Comparison of ENCODE assay signal across 2 cellular contexts in the genomic region with DNA sequence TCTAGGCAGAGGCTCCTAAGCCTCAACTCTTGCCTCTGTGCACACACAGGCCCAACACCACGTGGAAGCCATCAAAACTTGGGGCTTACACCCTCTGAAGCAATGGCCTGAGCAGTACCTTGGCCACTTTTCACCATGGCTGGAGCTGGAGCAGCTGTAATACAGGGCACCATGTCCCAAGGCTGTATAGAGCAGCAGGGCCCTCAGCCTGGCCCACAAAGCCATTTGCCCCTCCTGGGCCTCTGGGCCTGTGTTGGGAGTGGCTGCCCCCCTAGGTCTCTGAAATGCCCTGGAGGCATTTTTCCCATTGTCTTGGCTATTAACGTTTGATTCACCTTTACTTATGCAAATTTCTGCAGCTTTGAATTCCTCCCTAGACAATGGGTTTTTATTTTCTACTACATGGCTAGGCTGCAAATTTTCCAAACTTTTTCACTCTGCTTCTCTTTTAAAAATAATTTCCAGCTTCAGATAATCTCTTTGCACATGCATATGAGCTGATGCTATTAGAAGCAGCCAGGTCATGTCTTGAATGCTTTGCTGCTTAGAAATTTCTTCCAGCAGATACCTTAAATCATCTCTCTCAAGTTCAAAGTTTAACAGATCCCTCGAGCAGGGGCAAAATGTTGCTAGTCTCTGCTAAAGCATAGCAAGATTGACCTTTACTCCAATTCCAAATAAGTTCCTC.
TF ChIP-seq lines count a peak whose summit lies in the region.

No MANE protein-coding gene starts in this region.

TF ChIP-seq in HepG2, 621 proteins besides CTCF, POLR2A, EP300 and RAD21:
- no peak for TF ChIP-seq AKAP8 (CRISPR knock-in tag; IDR thresholded peaks at IDR 0.05)
- no peak for TF ChIP-seq HCFC1 (IDR thresholded peaks at IDR 0.05; ENCODE audit: low read depth, low read length)
- TF ChIP-seq, protein P1, sequence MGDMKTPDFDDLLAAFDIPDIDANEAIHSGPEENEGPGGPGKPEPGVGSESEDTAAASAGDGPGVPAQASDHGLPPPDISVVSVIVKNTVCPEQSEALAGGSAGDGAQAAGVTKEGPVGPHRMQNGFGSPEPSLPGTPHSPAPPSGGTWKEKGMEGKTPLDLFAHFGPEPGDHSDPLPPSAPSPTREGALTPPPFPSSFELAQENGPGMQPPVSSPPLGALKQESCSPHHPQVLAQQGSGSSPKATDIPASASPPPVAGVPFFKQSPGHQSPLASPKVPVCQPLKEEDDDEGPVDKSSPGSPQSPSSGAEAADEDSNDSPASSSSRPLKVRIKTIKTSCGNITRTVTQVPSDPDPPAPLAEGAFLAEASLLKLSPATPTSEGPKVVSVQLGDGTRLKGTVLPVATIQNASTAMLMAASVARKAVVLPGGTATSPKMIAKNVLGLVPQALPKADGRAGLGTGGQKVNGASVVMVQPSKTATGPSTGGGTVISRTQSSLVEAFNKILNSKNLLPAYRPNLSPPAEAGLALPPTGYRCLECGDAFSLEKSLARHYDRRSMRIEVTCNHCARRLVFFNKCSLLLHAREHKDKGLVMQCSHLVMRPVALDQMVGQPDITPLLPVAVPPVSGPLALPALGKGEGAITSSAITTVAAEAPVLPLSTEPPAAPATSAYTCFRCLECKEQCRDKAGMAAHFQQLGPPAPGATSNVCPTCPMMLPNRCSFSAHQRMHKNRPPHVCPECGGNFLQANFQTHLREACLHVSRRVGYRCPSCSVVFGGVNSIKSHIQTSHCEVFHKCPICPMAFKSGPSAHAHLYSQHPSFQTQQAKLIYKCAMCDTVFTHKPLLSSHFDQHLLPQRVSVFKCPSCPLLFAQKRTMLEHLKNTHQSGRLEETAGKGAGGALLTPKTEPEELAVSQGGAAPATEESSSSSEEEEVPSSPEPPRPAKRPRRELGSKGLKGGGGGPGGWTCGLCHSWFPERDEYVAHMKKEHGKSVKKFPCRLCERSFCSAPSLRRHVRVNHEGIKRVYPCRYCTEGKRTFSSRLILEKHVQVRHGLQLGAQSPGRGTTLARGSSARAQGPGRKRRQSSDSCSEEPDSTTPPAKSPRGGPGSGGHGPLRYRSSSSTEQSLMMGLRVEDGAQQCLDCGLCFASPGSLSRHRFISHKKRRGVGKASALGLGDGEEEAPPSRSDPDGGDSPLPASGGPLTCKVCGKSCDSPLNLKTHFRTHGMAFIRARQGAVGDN (CRISPR knock-in tag; IDR thresholded peaks at IDR 0.05), result peak; percentile 51
- TF ChIP-seq HMG20B (CRISPR knock-in tag; conservative IDR thresholded peaks at IDR 0.05), result no peak
- no peak for TF ChIP-seq ZNF670 (CRISPR knock-in tag; IDR thresholded peaks at IDR 0.05; ENCODE audit: borderline replicate concordance)
- TF ChIP-seq, protein P2, sequence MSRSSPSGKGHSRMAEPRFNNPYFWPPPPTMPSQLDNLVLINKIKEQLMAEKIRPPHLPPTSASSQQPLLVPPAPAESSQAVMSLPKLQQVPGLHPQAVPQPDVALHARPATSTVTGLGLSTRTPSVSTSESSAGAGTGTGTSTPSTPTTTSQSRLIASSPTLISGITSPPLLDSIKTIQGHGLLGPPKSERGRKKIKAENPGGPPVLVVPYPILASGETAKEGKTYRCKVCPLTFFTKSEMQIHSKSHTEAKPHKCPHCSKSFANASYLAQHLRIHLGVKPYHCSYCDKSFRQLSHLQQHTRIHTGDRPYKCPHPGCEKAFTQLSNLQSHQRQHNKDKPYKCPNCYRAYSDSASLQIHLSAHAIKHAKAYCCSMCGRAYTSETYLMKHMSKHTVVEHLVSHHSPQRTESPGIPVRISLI (CRISPR knock-in tag; IDR thresholded peaks at IDR 0.05; ENCODE audit: borderline replicate concordance), result no peak
- TF ChIP-seq ZNF841 (CRISPR knock-in tag; IDR thresholded peaks at IDR 0.05; ENCODE audit: borderline replicate concordance), result peak; percentile 99; the same call in 1 of the 2 replicates
- no peak for TF ChIP-seq HNRNPK (IDR thresholded peaks at IDR 0.05; ENCODE audit: low read depth, low read length, poor library complexity, severe bottlenecking)
TF ChIP-seq in HepG2: peak in this region for 2.

TF ChIP-seq in HEK293, 187 proteins besides CTCF, POLR2A, EP300 and RAD21:
- peak; percentile 64 for TF ChIP-seq ZNF585B (tag by site-specific recombination; IDR thresholded peaks at IDR 0.05)
- TF ChIP-seq KLF7 (tag by site-specific recombination; IDR thresholded peaks at IDR 0.05; ENCODE audit: borderline replicate concordance), result no peak
- TF ChIP-seq ZNF311 (tag by site-specific recombination; IDR thresholded peaks at IDR 0.05; ENCODE audit: borderline replicate concordance), result no peak
